30 cellular contexts compared by ENCODE assay signal in genomic region chr2:209125291-209125690, GRCh38.
"Had no signal": no experiment of that assay in that cellular context is flagged by ENCODE, and none has a peak within 500 bp of the region (broad histone marks: within the 10 kb centered on the region; RNA-seq: fewer than 3 reads in every experiment).

No MANE protein-coding gene starts in this region.

- DNase-seq: cerebellar nuclear complex; cortex of kidney; effector memory CD8-positive, alpha-beta T cell; foreskin fibroblast; heart right ventricle; hippocampal formation; left ventricle myocardium superior; lower lobe of right lung; naive thymus-derived CD8-positive, alpha-beta T cell; occipital lobe; ovary; posterior cingulate gyrus; psoas muscle; right cardiac atrium; sigmoid colon; spleen; stimulated activated CD4-positive, alpha-beta T cell treated with anti-CD3 and anti-CD28 coated beads, Interleukin-4, amount 100 ng/mL, for 4 hours; stimulated activated naive CD8-positive, alpha-beta T cell treated with anti-CD3 and anti-CD28 coated beads, Interleukin-15, Interleukin-2, amounts not matched to agents 100 U/mL and 50 U/mL, for 24 hours; substantia nigra; testis; tibial artery; upper lobe of right lung; uterus had no signal

- H3K27ac Mint-ChIP-seq: effector memory CD8-positive, alpha-beta T cell; memory B cell; mesothelial cell of epicardium; naive thymus-derived CD8-positive, alpha-beta T cell; stimulated activated memory B cell treated with anti-CD40 and anti-IgM and Interleukin-4, amounts not matched to agents 10 μg/mL and 1 μg/mL and 100 μg/mL, for 72 hours had no signal

- H3K27ac ChIP-seq: gastroesophageal sphincter, heart right ventricle, lower lobe of right lung, ovary, psoas muscle, sigmoid colon, spleen, testis, tibial artery, upper lobe of right lung, uterus had no signal

- H3K4me1 Mint-ChIP-seq: naive thymus-derived CD8-positive, alpha-beta T cell; stimulated activated memory B cell treated with anti-CD40 and anti-IgM and Interleukin-4, amounts not matched to agents 10 μg/mL and 1 μg/mL and 100 μg/mL, for 72 hours had no signal

- H3K4me3 ChIP-seq: gastroesophageal sphincter, heart right ventricle, lower lobe of right lung, ovary, psoas muscle, sigmoid colon, spleen, testis, tibial artery, upper lobe of right lung, uterus had no signal

- H3K36me3 Mint-ChIP-seq: memory B cell; mesothelial cell of epicardium; naive thymus-derived CD8-positive, alpha-beta T cell; stimulated activated memory B cell treated with anti-CD40 and anti-IgM and Interleukin-4, amounts not matched to agents 10 μg/mL and 1 μg/mL and 100 μg/mL, for 72 hours had no signal

- FAIRE-seq: endometrium, islet of Langerhans had no signal

- H3K4me3 Mint-ChIP-seq: effector memory CD8-positive, alpha-beta T cell; memory B cell; mesothelial cell of epicardium; naive thymus-derived CD8-positive, alpha-beta T cell; stimulated activated memory B cell treated with anti-CD40 and anti-IgM and Interleukin-4, amounts not matched to agents 10 μg/mL and 1 μg/mL and 100 μg/mL, for 72 hours had no signal

- H3K27me3 Mint-ChIP-seq: effector memory CD8-positive, alpha-beta T cell; memory B cell; naive thymus-derived CD8-positive, alpha-beta T cell; stimulated activated memory B cell treated with anti-CD40 and anti-IgM and Interleukin-4, amounts not matched to agents 10 μg/mL and 1 μg/mL and 100 μg/mL, for 72 hours had no signal

- ATAC-seq: effector memory CD8-positive, alpha-beta T cell; esophagus mucosa; gastroesophageal sphincter; heart right ventricle; left ventricle myocardium superior; lower lobe of right lung; naive thymus-derived CD8-positive, alpha-beta T cell; psoas muscle; right cardiac atrium; stimulated activated memory B cell treated with anti-CD40 and anti-IgM and Interleukin-4, amounts not matched to agents 10 μg/mL and 1 μg/mL and 100 μg/mL, for 72 hours; stimulated activated naive CD8-positive, alpha-beta T cell treated with anti-CD3 and anti-CD28 coated beads, Interleukin-15, Interleukin-2, amounts not matched to agents 100 U/mL and 50 U/mL, for 24 hours; upper lobe of right lung had no signal

- H3K36me3 ChIP-seq: gastroesophageal sphincter, heart right ventricle, lower lobe of right lung, ovary, sigmoid colon, spleen, tibial artery, upper lobe of right lung, uterus had no signal

- H3K9me3 ChIP-seq: lower lobe of right lung, ovary, psoas muscle, sigmoid colon, testis, tibial artery, upper lobe of right lung, uterus had no signal

- H3K27me3 ChIP-seq: gastroesophageal sphincter, heart right ventricle, ovary, sigmoid colon, spleen, testis, tibial artery, upper lobe of right lung, uterus had no signal

- H3K4me1 ChIP-seq: gastroesophageal sphincter, heart right ventricle, lower lobe of right lung, psoas muscle, sigmoid colon, spleen, testis, tibial artery, upper lobe of right lung, uterus had no signal
